Comparison of ENCODE assay signal across 10 cellular contexts in the genomic region with DNA sequence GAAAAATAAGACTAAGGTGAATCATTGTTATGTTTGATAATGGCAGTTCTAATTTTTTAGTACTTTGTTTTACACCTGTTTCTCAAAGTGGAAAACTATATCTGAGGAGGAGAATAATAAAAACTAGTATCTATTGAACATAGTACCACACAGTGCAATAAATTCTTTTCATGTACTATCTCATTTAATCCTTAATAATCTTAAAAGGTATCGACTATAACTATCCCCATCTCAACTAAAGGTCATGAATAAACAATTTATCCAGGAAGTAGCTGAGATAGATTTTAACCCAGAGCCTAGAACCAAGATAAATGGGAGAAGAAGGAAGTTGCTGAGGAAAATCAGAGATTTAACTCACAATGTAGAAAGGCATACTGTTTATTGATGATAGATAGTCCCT. TPM values are rescaled to one million over a fixed set of nuclear protein-coding genes. Genes with fewer than 3 reads are reported as not detected.
A peak's percentile ranks its signal among the peaks of the same experiment; 100 is the strongest.
DNase-seq lines count a peak whose midpoint lies in the region; ATAC-seq and TF ChIP-seq lines count a peak whose summit lies in the region.
"Had no signal": no experiment of that assay in that cellular context is flagged by ENCODE, and none has a peak within 500 bp of the region (broad histone marks: within the 10 kb centered on the region; RNA-seq: fewer than 3 reads in every experiment).

No MANE protein-coding gene starts in this region.

- TF ChIP-seq CTCF in brain microvascular endothelial cell (IDR thresholded peaks at IDR 0.05; ENCODE audit: low read depth, low read length, missing control alignments), result no peak

- H3K4me3 ChIP-seq in right cardiac atrium (ENCODE audit: low read length), result peak overlapping the region; percentile 93
- peak overlapping the region; percentile 83 for H3K4me3 ChIP-seq in brain microvascular endothelial cell (ENCODE audit: low read depth, low read length)
- peak overlapping the region; percentile 52 to 96 for H3K4me3 ChIP-seq in muscle layer of duodenum (ENCODE audit: low read depth in 1 of 2, low read length in 2 of 2)

- intact Hi-C loops in right cardiac atrium (cut with DNase I), result loop anchor here in 1 of 4 donors (10.0 kb wide), 2 partner anchors 127 to 153 kb away; no protein-coding TSS in a partner anchor
- intact Hi-C loops in left ventricle myocardium superior (cut with micrococcal nuclease), result no loop called here

- H3K9me3 ChIP-seq in right cardiac atrium (ENCODE audit: control insufficient read depth, low read length) (no peaks in the 10 kb centered on the region), muscle layer of duodenum (ENCODE audit: control insufficient read depth in 1 of 2, low read length in 2 of 2) (no peaks in the 10 kb centered on the region)

- no peaks in the 10 kb centered on the region for H3K36me3 ChIP-seq in brain microvascular endothelial cell (replicated peaks)
- H3K36me3 ChIP-seq in muscle layer of duodenum (ENCODE audit: control insufficient read depth in 1 of 2, insufficient read depth in 2 of 2, low read length in 2 of 2), result peaks cover 0 to 19% of the 10 kb centered on the region in 2 donors

- H3K4me1 ChIP-seq in right cardiac atrium (ENCODE audit: control insufficient read depth, insufficient read depth, low read length), result peaks cover 8% of the 10 kb centered on the region
- peaks cover 6 to 37% of the 10 kb centered on the region in 2 donors for H3K4me1 ChIP-seq in muscle layer of duodenum (ENCODE audit: control insufficient read depth in 1 of 2, insufficient read depth in 2 of 2, low read length in 2 of 2)

- in situ Hi-C loops in brain microvascular endothelial cell (cut with HindIII; ENCODE audit: low pct_ligation_motif_present, low sequenced_read_pairs), result no loop called here

- DNase-seq in right cardiac atrium (no peak), left ventricle myocardium superior (no peak), brain microvascular endothelial cell (no peak), COLO829 (ENCODE audit: low spot score) (no peak), HUDEP-2 (lab: John Stamatoyannopoulos, UW; ENCODE audit: unreplicated experiment in 76 of 76) (no peak), pons (ENCODE audit: low spot score) (no peak), cortex of kidney (lab: John Stamatoyannopoulos, UW) (no peak)
- DNase-seq: NCI-H1417 treated with DMSO at 0.1 percent for 48 hours had no signal

- WGBS in right cardiac atrium, result 76% methylated on average over 1 of the region's 1 CpG

- no peak overlapping the region for H3K27ac ChIP-seq in right cardiac atrium (ENCODE audit: low read length)
- H3K27ac ChIP-seq in brain microvascular endothelial cell, result no peak overlapping the region
- no peak overlapping the region for H3K27ac ChIP-seq in muscle layer of duodenum (ENCODE audit: low read length)

- no peak for ATAC-seq in right cardiac atrium
- ATAC-seq in left ventricle myocardium superior, result no peak

- H3K27me3 ChIP-seq in right cardiac atrium (ENCODE audit: control insufficient read depth, insufficient read depth) (no peaks in the 10 kb centered on the region), brain microvascular endothelial cell (replicated peaks) (no peaks in the 10 kb centered on the region), muscle layer of duodenum (ENCODE audit: low read depth, low read length) (no peaks in the 10 kb centered on the region)

RNA-seq across cellular contexts. Expression of a gene that starts 2.5 kb away (rescaled TPM):
- total RNA-seq in right cardiac atrium (10 to 100 TPM; 11.1 to 18.1 (median 13.3) TPM), left ventricle myocardium superior (6.7 TPM)
- polyA plus RNA-seq in right cardiac atrium, result 10.4 TPM

RNA-seq across cellular contexts. Expression of a gene that starts 38.1 kb away (rescaled TPM):
- total RNA-seq in right cardiac atrium (not detected), left ventricle myocardium superior (not detected)
- not detected for polyA plus RNA-seq in right cardiac atrium
- total RNA-seq: Daoy had no signal
